In genomic region chr1:206066479-206067171, GRCh38 we compare ENCODE assay signal across 1 cellular context.
TF ChIP-seq lines count a peak whose summit lies in the region.

No MANE protein-coding gene starts in this region.

TF ChIP-seq in K562, 482 proteins besides CTCF, POLR2A, EP300 and RAD21 (continued from another document and continues in another):
- TF ChIP-seq, protein P1, sequence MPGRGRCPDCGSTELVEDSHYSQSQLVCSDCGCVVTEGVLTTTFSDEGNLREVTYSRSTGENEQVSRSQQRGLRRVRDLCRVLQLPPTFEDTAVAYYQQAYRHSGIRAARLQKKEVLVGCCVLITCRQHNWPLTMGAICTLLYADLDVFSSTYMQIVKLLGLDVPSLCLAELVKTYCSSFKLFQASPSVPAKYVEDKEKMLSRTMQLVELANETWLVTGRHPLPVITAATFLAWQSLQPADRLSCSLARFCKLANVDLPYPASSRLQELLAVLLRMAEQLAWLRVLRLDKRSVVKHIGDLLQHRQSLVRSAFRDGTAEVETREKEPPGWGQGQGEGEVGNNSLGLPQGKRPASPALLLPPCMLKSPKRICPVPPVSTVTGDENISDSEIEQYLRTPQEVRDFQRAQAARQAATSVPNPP (IDR thresholded peaks at IDR 0.05; ENCODE audit: borderline replicate concordance, insufficient read depth, insufficient read length), result no peak
- no peak for TF ChIP-seq GABPB2 (CRISPR knock-in tag; conservative IDR thresholded peaks at IDR 0.05)
- TF ChIP-seq DNMT1 (IDR thresholded peaks at IDR 0.05), result no peak
- TF ChIP-seq, protein P2, sequence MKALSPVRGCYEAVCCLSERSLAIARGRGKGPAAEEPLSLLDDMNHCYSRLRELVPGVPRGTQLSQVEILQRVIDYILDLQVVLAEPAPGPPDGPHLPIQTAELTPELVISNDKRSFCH (CRISPR knock-in tag; IDR thresholded peaks at IDR 0.05), result no peak
- TF ChIP-seq, protein P2 (tag; IDR thresholded peaks at IDR 0.05), result peak; percentile 48; the same call in 1 of the 2 replicates
- TF ChIP-seq SMARCB1 (IDR thresholded peaks at IDR 0.05; ENCODE audit: insufficient read length, low read depth), result no peak
- TF ChIP-seq CCNT2 (IDR thresholded peaks at IDR 0.05; ENCODE audit: borderline replicate concordance, extremely low read depth, insufficient read length, low read depth, low read length), result peak; percentile 42
- no peak for TF ChIP-seq BACH1 (tag; IDR thresholded peaks at IDR 0.05)
- TF ChIP-seq TAL1 (IDR thresholded peaks at IDR 0.05), result peak; percentile 91
- TF ChIP-seq, protein P3, sequence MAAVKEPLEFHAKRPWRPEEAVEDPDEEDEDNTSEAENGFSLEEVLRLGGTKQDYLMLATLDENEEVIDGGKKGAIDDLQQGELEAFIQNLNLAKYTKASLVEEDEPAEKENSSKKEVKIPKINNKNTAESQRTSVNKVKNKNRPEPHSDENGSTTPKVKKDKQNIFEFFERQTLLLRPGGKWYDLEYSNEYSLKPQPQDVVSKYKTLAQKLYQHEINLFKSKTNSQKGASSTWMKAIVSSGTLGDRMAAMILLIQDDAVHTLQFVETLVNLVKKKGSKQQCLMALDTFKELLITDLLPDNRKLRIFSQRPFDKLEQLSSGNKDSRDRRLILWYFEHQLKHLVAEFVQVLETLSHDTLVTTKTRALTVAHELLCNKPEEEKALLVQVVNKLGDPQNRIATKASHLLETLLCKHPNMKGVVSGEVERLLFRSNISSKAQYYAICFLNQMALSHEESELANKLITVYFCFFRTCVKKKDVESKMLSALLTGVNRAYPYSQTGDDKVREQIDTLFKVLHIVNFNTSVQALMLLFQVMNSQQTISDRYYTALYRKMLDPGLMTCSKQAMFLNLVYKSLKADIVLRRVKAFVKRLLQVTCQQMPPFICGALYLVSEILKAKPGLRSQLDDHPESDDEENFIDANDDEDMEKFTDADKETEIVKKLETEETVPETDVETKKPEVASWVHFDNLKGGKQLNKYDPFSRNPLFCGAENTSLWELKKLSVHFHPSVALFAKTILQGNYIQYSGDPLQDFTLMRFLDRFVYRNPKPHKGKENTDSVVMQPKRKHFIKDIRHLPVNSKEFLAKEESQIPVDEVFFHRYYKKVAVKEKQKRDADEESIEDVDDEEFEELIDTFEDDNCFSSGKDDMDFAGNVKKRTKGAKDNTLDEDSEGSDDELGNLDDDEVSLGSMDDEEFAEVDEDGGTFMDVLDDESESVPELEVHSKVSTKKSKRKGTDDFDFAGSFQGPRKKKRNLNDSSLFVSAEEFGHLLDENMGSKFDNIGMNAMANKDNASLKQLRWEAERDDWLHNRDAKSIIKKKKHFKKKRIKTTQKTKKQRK (IDR thresholded peaks at IDR 0.05; ENCODE audit: borderline replicate concordance, low read depth, low read length), result no peak
- TF ChIP-seq TEAD1 (CRISPR knock-in tag; IDR thresholded peaks at IDR 0.05), result peak; percentile 91 to 96; a peak in 3 of 4 replicates
- TF ChIP-seq PURB (CRISPR knock-in tag; IDR thresholded peaks at IDR 0.05; ENCODE audit: low read depth), result no peak
- 0 out of 2 replicates have a peak, but pooled peaks have one; percentile 10 for TF ChIP-seq PHTF2 (CRISPR knock-in tag; IDR thresholded peaks at IDR 0.05)
- no peak for TF ChIP-seq RBM39 (optimal IDR thresholded peaks at IDR 0.05; ENCODE audit: low read depth, low read length)
- TF ChIP-seq NFIC (IDR thresholded peaks at IDR 0.05), result peak; percentile 70
- no peak for TF ChIP-seq NR2C1 (IDR thresholded peaks at IDR 0.05)
- 0 out of 2 replicates have a peak, but pooled peaks have one; percentile 31 for TF ChIP-seq NR2C1 (tag; IDR thresholded peaks at IDR 0.05)
- 0 out of 2 replicates have a peak, but pooled peaks have one; percentile 54 for TF ChIP-seq BCOR (IDR thresholded peaks at IDR 0.05)
- TF ChIP-seq FOXJ2 (tag; IDR thresholded peaks at IDR 0.05), result no peak
- no peak for TF ChIP-seq CREB1 (IDR thresholded peaks at IDR 0.05)
- no peak for TF ChIP-seq CREB1 (CRISPR knock-in tag; IDR thresholded peaks at IDR 0.05)
- TF ChIP-seq CTBP1 (IDR thresholded peaks at IDR 0.05; ENCODE audit: borderline replicate concordance), result peak; percentile 68; the same call in 1 of the 2 replicates
- TF ChIP-seq HDAC3 (IDR thresholded peaks at IDR 0.05; ENCODE audit: borderline replicate concordance, partially characterized antibody), result peak; percentile 57
- TF ChIP-seq ZC3H11A (IDR thresholded peaks at IDR 0.05; ENCODE audit: low read depth, low read length), result no peak
- peak; percentile 74; the same call in 1 of the 2 replicates for TF ChIP-seq BHLHE40 (IDR thresholded peaks at IDR 0.05; ENCODE audit: low read length)
- TF ChIP-seq ELF4 (CRISPR knock-in tag; IDR thresholded peaks at IDR 0.05), result peak; percentile 68; the same call in 1 of the 2 replicates
- no peak for TF ChIP-seq XRCC3 (IDR thresholded peaks at IDR 0.05)
- peak; percentile 48; the same call in 1 of the 2 replicates for TF ChIP-seq ADNP (tag; IDR thresholded peaks at IDR 0.05)
- no peak for TF ChIP-seq ZFX (CRISPR knock-in tag; IDR thresholded peaks at IDR 0.05)
- TF ChIP-seq SMARCA4 (IDR thresholded peaks at IDR 0.05), result peak; percentile 74; the same call in 1 of the 2 replicates
- TF ChIP-seq CBX3 (IDR thresholded peaks at IDR 0.05; ENCODE audit: borderline replicate concordance in 1 of 2, low read length in 2 of 2), result no peak
- peak; percentile 95 for TF ChIP-seq KDM1A (IDR thresholded peaks at IDR 0.05)
- TF ChIP-seq FOSL1 (tag; conservative IDR thresholded peaks at IDR 0.05), result peak; percentile 69
- TF ChIP-seq MCM7 (IDR thresholded peaks at IDR 0.05), result no peak
- no peak for TF ChIP-seq DEAF1 (CRISPR knock-in tag; IDR thresholded peaks at IDR 0.05)
- peak; percentile 92 for TF ChIP-seq SOX6 (IDR thresholded peaks at IDR 0.05)
- TF ChIP-seq FOXK2 (conservative IDR thresholded peaks at IDR 0.05 in 1 of 2, IDR thresholded peaks at IDR 0.05 in 1 of 2; ENCODE audit: low read depth in 2 of 2), result no peak
- TF ChIP-seq, protein P4, sequence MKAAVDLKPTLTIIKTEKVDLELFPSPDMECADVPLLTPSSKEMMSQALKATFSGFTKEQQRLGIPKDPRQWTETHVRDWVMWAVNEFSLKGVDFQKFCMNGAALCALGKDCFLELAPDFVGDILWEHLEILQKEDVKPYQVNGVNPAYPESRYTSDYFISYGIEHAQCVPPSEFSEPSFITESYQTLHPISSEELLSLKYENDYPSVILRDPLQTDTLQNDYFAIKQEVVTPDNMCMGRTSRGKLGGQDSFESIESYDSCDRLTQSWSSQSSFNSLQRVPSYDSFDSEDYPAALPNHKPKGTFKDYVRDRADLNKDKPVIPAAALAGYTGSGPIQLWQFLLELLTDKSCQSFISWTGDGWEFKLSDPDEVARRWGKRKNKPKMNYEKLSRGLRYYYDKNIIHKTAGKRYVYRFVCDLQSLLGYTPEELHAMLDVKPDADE (conservative IDR thresholded peaks at IDR 0.05; ENCODE audit: control insufficient read depth, low read depth, low read length), result no peak
- TF ChIP-seq POLR2H (tag; IDR thresholded peaks at IDR 0.05; ENCODE audit: low read depth), result no peak
- 0 out of 2 replicates have a peak, but pooled peaks have one; percentile 24 for TF ChIP-seq NCOA1 (IDR thresholded peaks at IDR 0.05; ENCODE audit: low read depth)
- TF ChIP-seq HDAC8 (tag; IDR thresholded peaks at IDR 0.05), result no peak
- TF ChIP-seq, protein P5, sequence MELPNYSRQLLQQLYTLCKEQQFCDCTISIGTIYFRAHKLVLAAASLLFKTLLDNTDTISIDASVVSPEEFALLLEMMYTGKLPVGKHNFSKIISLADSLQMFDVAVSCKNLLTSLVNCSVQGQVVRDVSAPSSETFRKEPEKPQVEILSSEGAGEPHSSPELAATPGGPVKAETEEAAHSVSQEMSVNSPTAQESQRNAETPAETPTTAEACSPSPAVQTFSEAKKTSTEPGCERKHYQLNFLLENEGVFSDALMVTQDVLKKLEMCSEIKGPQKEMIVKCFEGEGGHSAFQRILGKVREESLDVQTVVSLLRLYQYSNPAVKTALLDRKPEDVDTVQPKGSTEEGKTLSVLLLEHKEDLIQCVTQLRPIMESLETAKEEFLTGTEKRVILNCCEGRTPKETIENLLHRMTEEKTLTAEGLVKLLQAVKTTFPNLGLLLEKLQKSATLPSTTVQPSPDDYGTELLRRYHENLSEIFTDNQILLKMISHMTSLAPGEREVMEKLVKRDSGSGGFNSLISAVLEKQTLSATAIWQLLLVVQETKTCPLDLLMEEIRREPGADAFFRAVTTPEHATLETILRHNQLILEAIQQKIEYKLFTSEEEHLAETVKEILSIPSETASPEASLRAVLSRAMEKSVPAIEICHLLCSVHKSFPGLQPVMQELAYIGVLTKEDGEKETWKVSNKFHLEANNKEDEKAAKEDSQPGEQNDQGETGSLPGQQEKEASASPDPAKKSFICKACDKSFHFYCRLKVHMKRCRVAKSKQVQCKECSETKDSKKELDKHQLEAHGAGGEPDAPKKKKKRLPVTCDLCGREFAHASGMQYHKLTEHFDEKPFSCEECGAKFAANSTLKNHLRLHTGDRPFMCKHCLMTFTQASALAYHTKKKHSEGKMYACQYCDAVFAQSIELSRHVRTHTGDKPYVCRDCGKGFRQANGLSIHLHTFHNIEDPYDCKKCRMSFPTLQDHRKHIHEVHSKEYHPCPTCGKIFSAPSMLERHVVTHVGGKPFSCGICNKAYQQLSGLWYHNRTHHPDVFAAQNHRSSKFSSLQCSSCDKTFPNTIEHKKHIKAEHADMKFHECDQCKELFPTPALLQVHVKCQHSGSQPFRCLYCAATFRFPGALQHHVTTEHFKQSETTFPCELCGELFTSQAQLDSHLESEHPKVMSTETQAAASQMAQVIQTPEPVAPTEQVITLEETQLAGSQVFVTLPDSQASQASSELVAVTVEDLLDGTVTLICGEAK (IDR thresholded peaks at IDR 0.05), result no peak
- TF ChIP-seq, protein P5 (CRISPR knock-in tag; IDR thresholded peaks at IDR 0.05), result no peak
- TF ChIP-seq, protein P6, sequence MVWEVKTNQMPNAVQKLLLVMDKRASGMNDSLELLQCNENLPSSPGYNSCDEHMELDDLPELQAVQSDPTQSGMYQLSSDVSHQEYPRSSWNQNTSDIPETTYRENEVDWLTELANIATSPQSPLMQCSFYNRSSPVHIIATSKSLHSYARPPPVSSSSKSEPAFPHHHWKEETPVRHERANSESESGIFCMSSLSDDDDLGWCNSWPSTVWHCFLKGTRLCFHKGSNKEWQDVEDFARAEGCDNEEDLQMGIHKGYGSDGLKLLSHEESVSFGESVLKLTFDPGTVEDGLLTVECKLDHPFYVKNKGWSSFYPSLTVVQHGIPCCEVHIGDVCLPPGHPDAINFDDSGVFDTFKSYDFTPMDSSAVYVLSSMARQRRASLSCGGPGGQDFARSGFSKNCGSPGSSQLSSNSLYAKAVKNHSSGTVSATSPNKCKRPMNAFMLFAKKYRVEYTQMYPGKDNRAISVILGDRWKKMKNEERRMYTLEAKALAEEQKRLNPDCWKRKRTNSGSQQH (CRISPR knock-in tag; IDR thresholded peaks at IDR 0.05), result no peak
- 0 out of 2 replicates have a peak, but pooled peaks have one; percentile 29 for TF ChIP-seq RNF2 (IDR thresholded peaks at IDR 0.05)
- TF ChIP-seq KAT7 (CRISPR knock-in tag; IDR thresholded peaks at IDR 0.05; ENCODE audit: borderline replicate concordance), result no peak
- TF ChIP-seq ZNF24 (IDR thresholded peaks at IDR 0.05), result no peak
